ENCODE assay signal across 13 cellular contexts in genomic region chr10:75922435-75922834, GRCh38.
DNase-seq lines count a peak whose midpoint lies in the region; ATAC-seq, FAIRE-seq and TF ChIP-seq lines count a peak whose summit lies in the region.
"Had no signal": no experiment of that assay in that cellular context is flagged by ENCODE, and none has a peak within 500 bp of the region (broad histone marks: within the 10 kb centered on the region; RNA-seq: fewer than 3 reads in every experiment).

No MANE protein-coding gene starts in this region.

- H3K9me3 ChIP-seq in heart right ventricle (no peaks in the 10 kb centered on the region), keratinocyte (ENCODE audit: control insufficient read depth, low read depth, low read length) (no peaks in the 10 kb centered on the region), upper lobe of right lung (no peaks in the 10 kb centered on the region)

- intact Hi-C loops in heart right ventricle (cut with DNase I) = no loop called here
- intact Hi-C loops in cardiac septum (cut with DNase I) = no loop called here
- intact Hi-C loops in upper lobe of right lung (cut with DNase I) = no loop called here

- H3K9me1 ChIP-seq in keratinocyte (ENCODE audit: control insufficient read depth, extremely low read depth, insufficient read depth, low read length) = no peaks in the 10 kb centered on the region

- H3K36me3 ChIP-seq in heart right ventricle (no peaks in the 10 kb centered on the region), keratinocyte (ENCODE audit: control insufficient read depth in 2 of 2, extremely low read depth in 1 of 2, insufficient read depth in 2 of 2, low read length in 2 of 2) (no peaks in the 10 kb centered on the region), upper lobe of right lung (no peaks in the 10 kb centered on the region)

- no peak for ATAC-seq in heart right ventricle
- ATAC-seq in upper lobe of right lung = peak; percentile 52
- no peak for ATAC-seq in HG03457 (IDR thresholded peaks at IDR 0.05; ENCODE audit: unreplicated experiment)
- ATAC-seq: Right ventricle myocardium inferior had no signal

- H3K9ac ChIP-seq in keratinocyte (ENCODE audit: control insufficient read depth, extremely low read depth, insufficient read depth, low read length) = no peak overlapping the region

- dilution Hi-C loops in keratinocyte (cut with MboI; ENCODE audit: extremely low pct_ligation_motif_present, low sequenced_read_pairs) = no loop called here

- H4K20me1 ChIP-seq in keratinocyte (ENCODE audit: control insufficient read depth, extremely low read depth, insufficient read depth, low read length) = no peaks in the 10 kb centered on the region

- H3K4me3 ChIP-seq in heart right ventricle = no peak overlapping the region
- H3K4me3 ChIP-seq in keratinocyte (ENCODE audit: control insufficient read depth in 2 of 3, extremely low read depth in 1 of 3, insufficient read depth in 2 of 3, low read depth in 1 of 3, low read length in 3 of 3) = no peak overlapping the region
- no peak overlapping the region for H3K4me3 ChIP-seq in upper lobe of right lung
- no peak overlapping the region for H3K4me3 ChIP-seq in coronary artery

- DNase-seq in heart right ventricle = no peak
- DNase-seq in cardiac septum (ENCODE audit: low spot score) = no peak
- peak; percentile 8 for DNase-seq in astrocyte of the hippocampus (ENCODE audit: low read depth, low spot score)
- no peak for DNase-seq in keratinocyte (ENCODE audit: low read depth, low spot score)
- no peak for DNase-seq in upper lobe of right lung
- no peak for DNase-seq in LoVo (ENCODE audit: low spot score)
- no peak for DNase-seq in coronary artery (ENCODE audit: low spot score)
- DNase-seq: activated T-cell treated with anti-CD3 and anti-CD28 coated beads for 4 hours, NCI-H345 had no signal

- H3K79me2 ChIP-seq in keratinocyte (ENCODE audit: control insufficient read depth, insufficient read depth, low read length) = no peaks in the 10 kb centered on the region

- H3K27ac ChIP-seq in heart right ventricle = no peak overlapping the region
- no peak overlapping the region for H3K27ac ChIP-seq in keratinocyte (ENCODE audit: control insufficient read depth, insufficient read depth, low read length)
- no peak overlapping the region for H3K27ac ChIP-seq in upper lobe of right lung
- H3K27ac ChIP-seq in coronary artery = no peak overlapping the region
- H3K27ac ChIP-seq: epithelial cell of prostate, VCaP had no signal

- TF ChIP-seq CTCF in heart right ventricle (IDR thresholded peaks at IDR 0.05) (peak in 5 of 9 donors; percentile 13 to 33 (median 23)), keratinocyte (optimal IDR thresholded peaks at IDR 0.05 in 1 of 3, IDR thresholded peaks at IDR 0.05 in 1 of 3, conservative IDR thresholded peaks at IDR 0.05 in 1 of 3; ENCODE audit: extremely low read depth in 1 of 3, insufficient read depth in 2 of 3, low read length in 3 of 3) (peak; percentile 30 to 64 (median 59)), upper lobe of right lung (IDR thresholded peaks at IDR 0.05) (peak; percentile 25), coronary artery (IDR thresholded peaks at IDR 0.05) (no peak)

- no peaks in the 10 kb centered on the region for H3K27me3 ChIP-seq in heart right ventricle
- H3K27me3 ChIP-seq in keratinocyte (ENCODE audit: control insufficient read depth, extremely low read depth, insufficient read depth, low read length) = peaks cover 5% of the 10 kb centered on the region
- H3K27me3 ChIP-seq in upper lobe of right lung = no peaks in the 10 kb centered on the region

- peaks cover 0 to 21% (median 10%) of the 10 kb centered on the region in 9 donors for H3K4me1 ChIP-seq in heart right ventricle
- no peaks in the 10 kb centered on the region for H3K4me1 ChIP-seq in keratinocyte (ENCODE audit: control insufficient read depth, extremely low read depth, insufficient read depth, low read length)
- H3K4me1 ChIP-seq in upper lobe of right lung = no peaks in the 10 kb centered on the region

- FAIRE-seq in keratinocyte (lab: Jason Lieb, UNC) = no peak

- H2AFZ ChIP-seq in keratinocyte (ENCODE audit: control insufficient read depth, low read length) = no peak overlapping the region

- H3K4me2 ChIP-seq in keratinocyte (ENCODE audit: control insufficient read depth, extremely low read depth, insufficient read depth, low read depth, low read length) = no peak overlapping the region
